In genomic region chr7:36961097-36961496, GRCh38 we compare ENCODE assay signal across 18 cellular contexts.
DNase-seq lines count a peak whose midpoint lies in the region; ATAC-seq and TF ChIP-seq lines count a peak whose summit lies in the region.
"Had no signal": no experiment of that assay in that cellular context is flagged by ENCODE, and none has a peak within 500 bp of the region (broad histone marks: within the 10 kb centered on the region; RNA-seq: fewer than 3 reads in every experiment).

No MANE protein-coding gene starts in this region.

- no peaks in the 10 kb centered on the region for H3K9me3 ChIP-seq in thyroid gland
- H3K9me3 ChIP-seq: heart left ventricle, sigmoid colon, upper lobe of left lung had no signal

- H3K9me3 Mint-ChIP-seq in activated naive CD4-positive, alpha-beta T cell treated with anti-CD3 and anti-CD28 coated beads, Interleukin-2, amount 50 U/mL, for 24 hours = no peaks in the 10 kb centered on the region
- H3K9me3 Mint-ChIP-seq in activated naive CD4-positive, alpha-beta T cell treated with anti-CD3 and anti-CD28 coated beads, Interleukin-2, amount 10 ng/mL, durations not matched to agents 7 days and 5 days = no peaks in the 10 kb centered on the region
- H3K9me3 Mint-ChIP-seq in activated T-helper 17 cell treated with anti-CD3 and anti-CD28 coated beads, Interleukin-2, amount 50 U/mL, for 72 hours = no peaks in the 10 kb centered on the region
- H3K9me3 Mint-ChIP-seq in stimulated activated naive CD8-positive, alpha-beta T cell treated with anti-CD3 and anti-CD28 coated beads, Interleukin-15, amount 100 ng/mL, for 72 hours = peaks cover 6 to 7% of the 10 kb centered on the region in 2 donors

- TF ChIP-seq CTCF in GM13976 (IDR thresholded peaks at IDR 0.05; ENCODE audit: borderline replicate concordance, control extremely low read depth, extremely low read depth, insufficient read depth, missing control alignments) (no peak), thyroid gland (IDR thresholded peaks at IDR 0.05) (no peak)

- TF ChIP-seq POLR2A in thyroid gland (IDR thresholded peaks at IDR 0.05) = no peak

- in situ Hi-C loops in GM13976 (cut with MboI; ENCODE audit: low sequenced_read_pairs, unreplicated experiment) = no loop called here

- no peaks in the 10 kb centered on the region for H3K27me3 ChIP-seq in thyroid gland
- H3K27me3 ChIP-seq: heart left ventricle, sigmoid colon, upper lobe of left lung had no signal

- no peak overlapping the region for H3K4me3 Mint-ChIP-seq in activated naive CD4-positive, alpha-beta T cell treated with anti-CD3 and anti-CD28 coated beads, Interleukin-2, amount 50 U/mL, for 24 hours
- H3K4me3 Mint-ChIP-seq in activated naive CD4-positive, alpha-beta T cell treated with anti-CD3 and anti-CD28 coated beads, Interleukin-2, amount 10 ng/mL, durations not matched to agents 7 days and 5 days = no peak overlapping the region
- H3K4me3 Mint-ChIP-seq in activated T-helper 17 cell treated with anti-CD3 and anti-CD28 coated beads, Interleukin-2, amount 50 U/mL, for 72 hours = peak overlapping the region; percentile 22
- peak overlapping the region in 1 of 2 donors; percentile 10 for H3K4me3 Mint-ChIP-seq in stimulated activated naive CD8-positive, alpha-beta T cell treated with anti-CD3 and anti-CD28 coated beads, Interleukin-15, amount 100 ng/mL, for 72 hours
- H3K4me3 Mint-ChIP-seq: activated T-cell treated with anti-CD3 and anti-CD28 coated beads, Interleukin-2, amount 50 U/mL, for 4 hours; CD4-positive, alpha-beta T cell; naive thymus-derived CD4-positive, alpha-beta T cell had no signal

- 88 to 93% methylated on average over 2 of the region's 2 CpGs for WGBS in thyroid gland, 2 donors

- H3K36me3 ChIP-seq in thyroid gland = no peaks in the 10 kb centered on the region
- H3K36me3 ChIP-seq: heart left ventricle, sigmoid colon, upper lobe of left lung had no signal

- H3K27ac ChIP-seq in thyroid gland = no peak overlapping the region
- H3K27ac ChIP-seq: heart left ventricle, sigmoid colon, upper lobe of left lung had no signal

- peaks cover 13 to 24% of the 10 kb centered on the region in 2 donors for H3K4me1 ChIP-seq in thyroid gland
- H3K4me1 ChIP-seq: upper lobe of left lung had no signal

- peak; percentile 73 for ATAC-seq in activated T-helper 17 cell treated with anti-CD3 and anti-CD28 coated beads, Interleukin-2, amount 50 U/mL, for 72 hours (replicated peaks)
- peak; percentile 70 for ATAC-seq in stimulated activated naive CD8-positive, alpha-beta T cell treated with anti-CD3 and anti-CD28 coated beads, Interleukin-15, amount 100 ng/mL, for 72 hours
- ATAC-seq: activated CD4-positive, CD25-positive, alpha-beta regulatory T cell treated with anti-CD3 and anti-CD28 coated beads, Interleukin-2, amount 50 U/mL, for 24 hours; heart left ventricle; naive thymus-derived CD4-positive, alpha-beta T cell had no signal

- peak overlapping the region; percentile 26 for H3K27ac Mint-ChIP-seq in activated naive CD4-positive, alpha-beta T cell treated with anti-CD3 and anti-CD28 coated beads, Interleukin-2, amount 50 U/mL, for 24 hours
- H3K27ac Mint-ChIP-seq in activated naive CD4-positive, alpha-beta T cell treated with anti-CD3 and anti-CD28 coated beads, Interleukin-2, amount 10 ng/mL, durations not matched to agents 7 days and 5 days = no peak overlapping the region
- peak overlapping the region; percentile 21 for H3K27ac Mint-ChIP-seq in activated T-helper 17 cell treated with anti-CD3 and anti-CD28 coated beads, Interleukin-2, amount 50 U/mL, for 72 hours
- H3K27ac Mint-ChIP-seq in stimulated activated naive CD8-positive, alpha-beta T cell treated with anti-CD3 and anti-CD28 coated beads, Interleukin-15, amount 100 ng/mL, for 72 hours = peak overlapping the region in 1 of 2 donors; percentile 6
- H3K27ac Mint-ChIP-seq: CD4-positive, alpha-beta T cell had no signal

- DNase-seq in activated naive CD4-positive, alpha-beta T cell treated with anti-CD3 and anti-CD28 coated beads, Interleukin-2, amount 10 ng/mL, durations not matched to agents 7 days and 5 days = no peak
- DNase-seq in stimulated activated CD4-positive, alpha-beta T cell treated with anti-CD3 and anti-CD28 coated beads, Interleukin-15, amount 100 ng/mL, for 24 hours = peak; percentile 60
- peak in 1 of 2 donors; percentile 18 for DNase-seq in stimulated activated naive CD8-positive, alpha-beta T cell treated with anti-CD3 and anti-CD28 coated beads, Interleukin-15, amount 100 ng/mL, for 72 hours
- DNase-seq in GM13976 (ENCODE audit: low spot score) (no peak), thyroid gland (no peak), superior temporal gyrus (ENCODE audit: extremely low spot score) (no peak)
- DNase-seq: activated T-cell treated with anti-CD3 and anti-CD28 coated beads, Interleukin-2, amount 50 U/mL, for 4 hours; CD4-positive, alpha-beta T cell; DMS153; heart left ventricle; mesendoderm; NCI-H1436; sigmoid colon; upper lobe of left lung had no signal

- H3K4me1 Mint-ChIP-seq in activated naive CD4-positive, alpha-beta T cell treated with anti-CD3 and anti-CD28 coated beads, Interleukin-2, amount 50 U/mL, for 24 hours = peaks cover 39% of the 10 kb centered on the region
- H3K4me1 Mint-ChIP-seq in activated naive CD4-positive, alpha-beta T cell treated with anti-CD3 and anti-CD28 coated beads, Interleukin-2, amount 10 ng/mL, durations not matched to agents 7 days and 5 days = peaks cover 4% of the 10 kb centered on the region
- peaks cover 35% of the 10 kb centered on the region for H3K4me1 Mint-ChIP-seq in activated T-helper 17 cell treated with anti-CD3 and anti-CD28 coated beads, Interleukin-2, amount 50 U/mL, for 72 hours
- peaks cover 37% of the 10 kb centered on the region for H3K4me1 Mint-ChIP-seq in stimulated activated naive CD8-positive, alpha-beta T cell treated with anti-CD3 and anti-CD28 coated beads, Interleukin-15, amount 100 ng/mL, for 72 hours

- intact Hi-C loops in thyroid gland (cut with DNase I) = no loop called here

- H3K27me3 Mint-ChIP-seq in activated naive CD4-positive, alpha-beta T cell treated with anti-CD3 and anti-CD28 coated beads, Interleukin-2, amount 50 U/mL, for 24 hours = no peaks in the 10 kb centered on the region
- no peaks in the 10 kb centered on the region for H3K27me3 Mint-ChIP-seq in activated naive CD4-positive, alpha-beta T cell treated with anti-CD3 and anti-CD28 coated beads, Interleukin-2, amount 10 ng/mL, durations not matched to agents 7 days and 5 days
- no peaks in the 10 kb centered on the region for H3K27me3 Mint-ChIP-seq in activated T-helper 17 cell treated with anti-CD3 and anti-CD28 coated beads, Interleukin-2, amount 50 U/mL, for 72 hours
- H3K27me3 Mint-ChIP-seq in stimulated activated naive CD8-positive, alpha-beta T cell treated with anti-CD3 and anti-CD28 coated beads, Interleukin-15, amount 100 ng/mL, for 72 hours = no peaks in the 10 kb centered on the region
- H3K27me3 Mint-ChIP-seq: CD4-positive, alpha-beta T cell; naive thymus-derived CD4-positive, alpha-beta T cell had no signal

- CTCF ChIA-PET in activated naive CD4-positive, alpha-beta T cell treated with anti-CD3 and anti-CD28 coated beads, Interleukin-2, amount 10 ng/mL, durations not matched to agents 7 days and 5 days (lab: Charles Lee) = interaction anchor here (0.9 to 1.6 kb wide), 2 partner anchors 21 to 27 kb away, joined by 3 read pairs; no protein-coding TSS in a partner anchor

- H3K36me3 Mint-ChIP-seq in activated naive CD4-positive, alpha-beta T cell treated with anti-CD3 and anti-CD28 coated beads, Interleukin-2, amount 50 U/mL, for 24 hours = peaks cover 25% of the 10 kb centered on the region
- peaks cover 18% of the 10 kb centered on the region for H3K36me3 Mint-ChIP-seq in activated naive CD4-positive, alpha-beta T cell treated with anti-CD3 and anti-CD28 coated beads, Interleukin-2, amount 10 ng/mL, durations not matched to agents 7 days and 5 days
- peaks cover 27% of the 10 kb centered on the region for H3K36me3 Mint-ChIP-seq in activated T-helper 17 cell treated with anti-CD3 and anti-CD28 coated beads, Interleukin-2, amount 50 U/mL, for 72 hours (ENCODE audit: low read depth)

- H3K4me3 ChIP-seq in thyroid gland (replicated peaks in 1 of 3) = no peak overlapping the region
- H3K4me3 ChIP-seq: heart left ventricle, sigmoid colon, upper lobe of left lung had no signal
